Comparison of ENCODE assay signal across 31 cellular contexts in the genomic region with DNA sequence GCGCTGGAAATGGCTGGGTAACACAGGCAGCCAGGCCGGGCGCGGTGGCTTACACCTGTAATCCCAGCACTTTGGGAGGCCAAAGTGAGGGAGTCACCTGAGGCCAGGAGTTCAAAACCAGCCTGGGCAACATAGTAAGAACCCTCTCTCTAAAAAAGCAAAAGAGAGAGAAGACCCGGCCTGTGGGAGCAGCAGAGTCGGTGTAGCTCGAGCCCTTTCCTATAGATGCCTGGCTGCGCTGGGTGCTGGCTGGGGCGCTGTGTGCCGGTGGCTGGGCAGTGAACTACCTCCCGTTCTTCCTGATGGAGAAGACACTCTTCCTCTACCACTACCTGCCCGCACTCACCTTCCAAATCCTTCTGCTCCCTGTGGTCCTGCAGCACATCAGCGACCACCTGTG. TPM values are rescaled to one million over a fixed set of nuclear protein-coding genes. Genes with fewer than 3 reads are reported as not detected.
"Had no signal": no experiment of that assay in that cellular context is flagged by ENCODE, and none has a peak within 500 bp of the region (broad histone marks: within the 10 kb centered on the region; RNA-seq: fewer than 3 reads in every experiment).

No MANE protein-coding gene starts in this region.

- H3K4me3 Mint-ChIP-seq: activated B cell treated with CpG ODN at 0.5 μM for 24 hours; activated CD8-positive, alpha-beta T cell treated with anti-CD3 and anti-CD28 coated beads, Interleukin-2, amount 10 ng/mL, durations not matched to agents 7 days and 5 days; activated naive CD4-positive, alpha-beta T cell treated with anti-CD3 and anti-CD28 coated beads for 36 hours; activated T-cell treated with anti-CD3 and anti-CD28 coated beads, Interleukin-2, amount 50 U/mL, for 24 hours had no signal

- H3K4me1 Mint-ChIP-seq: activated B cell treated with CpG ODN at 0.5 μM for 24 hours had no signal

- DNase-seq: activated B cell treated with CpG ODN at 0.5 μM for 24 hours; activated CD4-positive, alpha-beta T cell treated with anti-CD3 and anti-CD28 coated beads for 1 hour; activated CD4-positive, alpha-beta T cell treated with anti-CD3 and anti-CD28 coated beads for 48 hours; activated CD4-positive, alpha-beta T cell treated with anti-CD3 and anti-CD28 coated beads, Interleukin-2, amount 50 U/mL, for 48 hours; activated CD8-positive, alpha-beta T cell treated with anti-CD3 and anti-CD28 coated beads, Interleukin-2, amount 10 ng/mL, durations not matched to agents 7 days and 5 days; activated gamma-delta T cell treated with Interleukin-2 at 50 U/mL for 16 hours; activated naive CD4-positive, alpha-beta T cell treated with anti-CD3 and anti-CD28 coated beads for 36 hours; activated T-cell treated with anti-CD3 and anti-CD28 coated beads, Interleukin-2, amount 50 U/mL, for 24 hours; adrenal gland; body of pancreas; MM.1S; MV-4-11; NCI-H1092; NCI-H1436 treated with DMSO at 0.1 percent for 48 hours; NCI-H1694 treated with DMSO at 0.1 percent for 48 hours; NCI-H2029; NCI-H345; NCI-H526; NCI-H748 treated with DMSO at 0.1 percent for 48 hours; NK-92 treated with Interleukin-12 subunit alpha and Interleukin-12 subunit beta, amount 100 ng/mL, for 24 hours; PC-9; Right ventricle myocardium superior; SW 1271; T-helper 1 cell; T-helper 2 cell; T-helper 9 cell had no signal

- ATAC-seq: activated CD8-positive, alpha-beta T cell treated with anti-CD3 and anti-CD28 coated beads, Interleukin-2, amount 10 ng/mL, durations not matched to agents 7 days and 5 days; activated naive CD4-positive, alpha-beta T cell treated with anti-CD3 and anti-CD28 coated beads, Interleukin-2, amount 50 U/mL, for 72 hours; body of pancreas had no signal

- H3K27ac Mint-ChIP-seq: activated B cell treated with CpG ODN at 0.5 μM for 24 hours; activated CD8-positive, alpha-beta T cell treated with anti-CD3 and anti-CD28 coated beads, Interleukin-2, amount 10 ng/mL, durations not matched to agents 7 days and 5 days; activated naive CD4-positive, alpha-beta T cell treated with anti-CD3 and anti-CD28 coated beads for 36 hours had no signal

- H3K9me3 Mint-ChIP-seq: activated B cell treated with CpG ODN at 0.5 μM for 24 hours; activated naive CD4-positive, alpha-beta T cell treated with anti-CD3 and anti-CD28 coated beads for 36 hours; activated naive CD4-positive, alpha-beta T cell treated with anti-CD3 and anti-CD28 coated beads, Interleukin-2, amount 50 U/mL, for 72 hours; activated T-cell treated with anti-CD3 and anti-CD28 coated beads, Interleukin-2, amount 50 U/mL, for 24 hours had no signal

- H3K27me3 Mint-ChIP-seq: activated B cell treated with CpG ODN at 0.5 μM for 24 hours; activated T-cell treated with anti-CD3 and anti-CD28 coated beads, Interleukin-2, amount 50 U/mL, for 24 hours had no signal

RNA-seq across cellular contexts. Expression of gene PRRT1B, which starts 23.5 kb away (rescaled TPM):
- total RNA-seq: activated B cell treated with CpG ODN at 0.5 μM for 24 hours; activated CD8-positive, alpha-beta T cell treated with anti-CD3 and anti-CD28 coated beads, Interleukin-2, amount 10 ng/mL, durations not matched to agents 7 days and 5 days; activated naive CD4-positive, alpha-beta T cell treated with anti-CD3 and anti-CD28 coated beads for 36 hours; activated naive CD4-positive, alpha-beta T cell treated with anti-CD3 and anti-CD28 coated beads, Interleukin-2, amount 50 U/mL, for 72 hours; adrenal gland; astrocyte; cardiac septum; LHCN-M2; NCI-H460; PC-9; Right ventricle myocardium superior had no signal
